17 cellular contexts compared by ENCODE assay signal in the genomic region with DNA sequence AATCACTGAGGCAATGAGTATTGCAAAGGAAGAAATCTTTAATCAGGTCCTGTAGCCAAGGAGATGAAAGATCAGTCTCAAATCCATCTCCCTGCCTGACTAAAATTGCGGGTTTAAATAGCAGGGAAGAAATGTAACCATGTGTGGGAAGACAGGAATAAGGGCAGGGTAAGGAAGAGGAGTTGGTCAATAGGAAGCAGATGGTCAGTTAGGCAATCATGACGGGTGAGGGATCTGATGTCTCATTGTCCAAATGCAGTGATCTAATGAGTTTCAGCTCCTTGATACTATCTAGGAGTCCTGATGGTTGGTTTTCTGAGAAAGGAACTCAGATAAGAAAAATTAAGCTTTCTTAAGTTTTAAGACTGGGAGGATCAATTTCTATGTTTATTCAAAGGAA.
A peak's percentile ranks its signal among the peaks of the same experiment; 100 is the strongest.
DNase-seq lines count a peak whose midpoint lies in the region; ATAC-seq and TF ChIP-seq lines count a peak whose summit lies in the region.
"Had no signal": no experiment of that assay in that cellular context is flagged by ENCODE, and none has a peak within 500 bp of the region (broad histone marks: within the 10 kb centered on the region; RNA-seq: fewer than 3 reads in every experiment).

No MANE protein-coding gene starts in this region.

- H3K4me3 ChIP-seq in HEK293 (ENCODE audit: low read depth, low read length), result no peak overlapping the region
- H3K4me3 ChIP-seq in endodermal cell (ENCODE audit: low read length), result peak overlapping the region; percentile 56
- H3K4me3 ChIP-seq in gastroesophageal sphincter, result no peak overlapping the region

- ATAC-seq in gastroesophageal sphincter, result peak; percentile 48
- no peak for ATAC-seq in GM21447 (IDR thresholded peaks at IDR 0.05; ENCODE audit: unreplicated experiment)
- no peak for ATAC-seq in HG03520 (IDR thresholded peaks at IDR 0.05; ENCODE audit: unreplicated experiment)
- ATAC-seq: HCT116 had no signal

- no peak for TF ChIP-seq EP300 in gastroesophageal sphincter (IDR thresholded peaks at IDR 0.05)

- peaks cover 13% of the 10 kb centered on the region for H3K4me1 Mint-ChIP-seq in endodermal cell

- H3K9ac ChIP-seq in endodermal cell (ENCODE audit: extremely low read depth, low read length, poor library complexity, severe bottlenecking), result no peak overlapping the region
- H3K9ac ChIP-seq: BLaER1 treated with 17β-estradiol and CSF1 and Interleukin-3, amounts not matched to agents 10 nM and 100 nM had no signal

- TF ChIP-seq CTCF in AG09319 (IDR thresholded peaks at IDR 0.05; ENCODE audit: low read depth, low read length) (no peak), HEK293 (tag by site-specific recombination; IDR thresholded peaks at IDR 0.05) (no peak), endodermal cell (conservative IDR thresholded peaks at IDR 0.05) (no peak), gastroesophageal sphincter (IDR thresholded peaks at IDR 0.05) (no peak)

- H3K4me3 Mint-ChIP-seq in endodermal cell, result no peak overlapping the region
- H3K4me3 Mint-ChIP-seq: CD4-positive, alpha-beta T cell had no signal

- TF ChIP-seq POLR2A in gastroesophageal sphincter (IDR thresholded peaks at IDR 0.05), result no peak

- no peak overlapping the region for H3K27ac Mint-ChIP-seq in endodermal cell
- H3K27ac Mint-ChIP-seq: CD4-positive, alpha-beta T cell had no signal

- no peaks in the 10 kb centered on the region for H3K27me3 Mint-ChIP-seq in endodermal cell (ENCODE audit: insufficient read depth)
- H3K27me3 Mint-ChIP-seq: CD4-positive, alpha-beta T cell had no signal

- peaks cover 8% of the 10 kb centered on the region for H3K36me3 Mint-ChIP-seq in endodermal cell (ENCODE audit: low read depth)

- POLR2A ChIA-PET in HEK293 (lab: Yijun Ruan, JAX), result no interaction called here

- peaks cover 29% of the 10 kb centered on the region for H3K9me3 Mint-ChIP-seq in endodermal cell

- 93% methylated on average over 2 of the region's 2 CpGs for WGBS in endodermal cell (ENCODE audit: insufficient coverage in 1 of 2, insufficient read length in 1 of 2), 2 experiments
- WGBS in gastroesophageal sphincter (ENCODE audit: low coverage in 1 of 2), 2 donors, result 83 to 96% methylated on average over 2 of the region's 2 CpGs

- no peaks in the 10 kb centered on the region for H3K9me3 ChIP-seq in HEK293 (ENCODE audit: control insufficient read depth, insufficient read depth, low read depth, low read length)
- H3K9me3 ChIP-seq in endodermal cell (ENCODE audit: control insufficient read depth, low read length), result peaks cover 30% of the 10 kb centered on the region
- H3K9me3 ChIP-seq in gastroesophageal sphincter, result no peaks in the 10 kb centered on the region

- H3K36me3 ChIP-seq in HEK293 (ENCODE audit: control insufficient read depth in 2 of 2, insufficient read depth in 1 of 2, low read length in 2 of 2) (no peaks in the 10 kb centered on the region), endodermal cell (ENCODE audit: control insufficient read depth, insufficient read depth, low read length) (no peaks in the 10 kb centered on the region), gastroesophageal sphincter (no peaks in the 10 kb centered on the region)
- H3K36me3 ChIP-seq: BLaER1 treated with 17β-estradiol and CSF1 and Interleukin-3, amounts not matched to agents 10 nM and 100 nM had no signal

- H3K27me3 ChIP-seq in endodermal cell (ENCODE audit: control insufficient read depth, insufficient read depth, low read length, poor library complexity, severe bottlenecking), result no peaks in the 10 kb centered on the region
- no peaks in the 10 kb centered on the region for H3K27me3 ChIP-seq in gastroesophageal sphincter
- H3K27me3 ChIP-seq: BLaER1 treated with 17β-estradiol and CSF1 and Interleukin-3, amounts not matched to agents 10 nM and 100 nM had no signal

- H3K27ac ChIP-seq in HEK293 (ENCODE audit: extremely low read depth, low read depth, low read length) (no peak overlapping the region), endodermal cell (ENCODE audit: low read depth, low read length) (no peak overlapping the region), gastroesophageal sphincter (no peak overlapping the region)
- H3K27ac ChIP-seq: BLaER1 treated with 17β-estradiol and CSF1 and Interleukin-3, amounts not matched to agents 10 nM and 100 nM had no signal

- no peaks in the 10 kb centered on the region for H3K4me1 ChIP-seq in HEK293 (ENCODE audit: control insufficient read depth, insufficient read depth, low read length)
- H3K4me1 ChIP-seq in endodermal cell (ENCODE audit: control insufficient read depth, insufficient read depth, low read length), result peaks cover 5% of the 10 kb centered on the region
- H3K4me1 ChIP-seq in gastroesophageal sphincter, result peaks cover 5 to 23% (median 5%) of the 10 kb centered on the region in 3 donors

- DNase-seq in AG09319 (ENCODE audit: extremely low read depth, low read depth) (peak; percentile 14), endodermal cell (no peak)
- no peak for DNase-seq in stimulated activated CD4-positive, alpha-beta T cell treated with anti-CD3 and anti-CD28 coated beads, Interleukin-12 subunit alpha, Interleukin-12 subunit beta, amount 100 ng/mL, for 4 hours
- DNase-seq: AML-193; Calu3; CD4-positive, alpha-beta T cell; DMS153; DMS79 treated with DMSO at 0.1 percent for 48 hours; EL; IMR-90; KBM-7 had no signal

- CTCF ChIA-PET in HEK293 (lab: Yijun Ruan, JAX), result no interaction called here

TF ChIP-seq in HEK293, 187 proteins besides CTCF, POLR2A, EP300 and RAD21:
- TF ChIP-seq SETDB1 (IDR thresholded peaks at IDR 0.05; ENCODE audit: insufficient read length, low read length), result peak; percentile 39
- TF ChIP-seq, protein P1, sequence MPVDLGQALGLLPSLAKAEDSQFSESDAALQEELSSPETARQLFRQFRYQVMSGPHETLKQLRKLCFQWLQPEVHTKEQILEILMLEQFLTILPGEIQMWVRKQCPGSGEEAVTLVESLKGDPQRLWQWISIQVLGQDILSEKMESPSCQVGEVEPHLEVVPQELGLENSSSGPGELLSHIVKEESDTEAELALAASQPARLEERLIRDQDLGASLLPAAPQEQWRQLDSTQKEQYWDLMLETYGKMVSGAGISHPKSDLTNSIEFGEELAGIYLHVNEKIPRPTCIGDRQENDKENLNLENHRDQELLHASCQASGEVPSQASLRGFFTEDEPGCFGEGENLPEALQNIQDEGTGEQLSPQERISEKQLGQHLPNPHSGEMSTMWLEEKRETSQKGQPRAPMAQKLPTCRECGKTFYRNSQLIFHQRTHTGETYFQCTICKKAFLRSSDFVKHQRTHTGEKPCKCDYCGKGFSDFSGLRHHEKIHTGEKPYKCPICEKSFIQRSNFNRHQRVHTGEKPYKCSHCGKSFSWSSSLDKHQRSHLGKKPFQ (tag by site-specific recombination; IDR thresholded peaks at IDR 0.05), result no peak
